In genomic region chr7:158261362-158262235, GRCh38 we compare ENCODE assay signal across 18 cellular contexts.
"Had no signal": no experiment of that assay in that cellular context is flagged by ENCODE, and none has a peak within 500 bp of the region (broad histone marks: within the 10 kb centered on the region; RNA-seq: fewer than 3 reads in every experiment).

No MANE protein-coding gene starts in this region.

- H3K9me3 ChIP-seq: colonic mucosa, left ventricle myocardium inferior, neutrophil, psoas muscle, upper lobe of right lung, vagina had no signal

- H3K36me3 ChIP-seq: colonic mucosa, left ventricle myocardium inferior, neutrophil, upper lobe of right lung, vagina had no signal

- H3K4me3 ChIP-seq: colonic mucosa, left ventricle myocardium inferior, psoas muscle, upper lobe of right lung, vagina had no signal

- H3K4me1 ChIP-seq: colonic mucosa, foreskin keratinocyte, left ventricle myocardium inferior, psoas muscle, upper lobe of right lung, vagina had no signal

- H3K27ac ChIP-seq: colonic mucosa, foreskin keratinocyte, left ventricle myocardium inferior, neutrophil, psoas muscle, upper lobe of right lung, vagina had no signal

- H3K4me1 Mint-ChIP-seq: naive thymus-derived CD4-positive, alpha-beta T cell had no signal

- DNase-seq: cerebellar nuclear complex; colonic mucosa; dermis blood vessel endothelial cell; erythroblast; foreskin keratinocyte; hippocampal formation; islet precursor cell; left ventricle myocardium inferior; mammary epithelial cell; naive thymus-derived CD4-positive, alpha-beta T cell; retina; stimulated activated CD4-positive, alpha-beta T cell treated with anti-CD3 and anti-CD28 coated beads, Interleukin-12 subunit alpha, Interleukin-12 subunit beta, amount 100 ng/mL, for 4 hours; stimulated activated CD4-positive, alpha-beta T cell treated with anti-CD3 and anti-CD28 coated beads, Interleukin-2, amount 100 ng/mL, for 48 hours; stimulated activated naive CD4-positive, alpha-beta T cell treated with Interleukin-2 at 50 U/mL for 16 hours; upper lobe of right lung had no signal

- H3K4me3 Mint-ChIP-seq: naive thymus-derived CD4-positive, alpha-beta T cell had no signal

- ATAC-seq: foreskin keratinocyte, psoas muscle, upper lobe of right lung had no signal

- H3K27me3 ChIP-seq: colonic mucosa, foreskin keratinocyte, neutrophil, upper lobe of right lung, vagina had no signal
